ENCODE assay signal across 1 cellular context in the genomic region with DNA sequence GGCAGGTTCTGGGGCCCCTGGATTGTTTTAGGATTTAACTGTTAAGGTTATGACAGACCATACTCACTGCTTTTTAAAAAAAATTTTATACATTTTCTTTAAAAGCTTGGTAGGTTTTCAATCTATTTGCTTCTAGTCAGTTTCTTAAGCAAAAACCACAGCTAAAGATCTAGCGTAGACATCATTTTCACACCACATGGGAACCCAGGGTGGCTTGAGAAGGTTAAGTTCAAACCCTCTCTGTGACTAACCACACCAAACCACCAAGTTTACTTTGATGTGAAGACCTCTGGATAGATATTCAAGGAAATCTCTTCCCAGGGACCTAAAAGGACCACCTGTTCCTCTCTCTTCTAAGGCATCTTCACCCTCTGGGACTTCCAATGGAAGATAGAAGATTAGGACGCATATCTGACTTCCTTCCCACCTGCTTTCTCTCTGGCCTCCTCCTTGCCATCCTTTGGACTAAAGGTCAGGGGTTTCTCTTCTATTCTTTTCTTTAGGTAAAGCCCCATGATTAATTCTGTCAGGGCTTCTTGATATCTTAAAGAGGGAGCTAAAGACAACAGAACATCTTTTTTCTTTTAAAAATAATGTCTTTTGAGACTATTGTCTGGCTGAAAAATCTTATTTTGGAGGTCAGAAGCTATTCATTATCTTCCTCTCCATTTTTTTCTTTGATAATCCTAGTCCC.
TF ChIP-seq lines count a peak whose summit lies in the region.

No MANE protein-coding gene starts in this region.

TF ChIP-seq in endothelial cell of umbilical vein, 7 proteins besides CTCF, POLR2A, EP300 and RAD21 (continued from another document):
- TF ChIP-seq EZH2 (IDR thresholded peaks at IDR 0.05; ENCODE audit: borderline replicate concordance, low read depth, low read length, severe bottlenecking), result no peak
